In the genomic region with DNA sequence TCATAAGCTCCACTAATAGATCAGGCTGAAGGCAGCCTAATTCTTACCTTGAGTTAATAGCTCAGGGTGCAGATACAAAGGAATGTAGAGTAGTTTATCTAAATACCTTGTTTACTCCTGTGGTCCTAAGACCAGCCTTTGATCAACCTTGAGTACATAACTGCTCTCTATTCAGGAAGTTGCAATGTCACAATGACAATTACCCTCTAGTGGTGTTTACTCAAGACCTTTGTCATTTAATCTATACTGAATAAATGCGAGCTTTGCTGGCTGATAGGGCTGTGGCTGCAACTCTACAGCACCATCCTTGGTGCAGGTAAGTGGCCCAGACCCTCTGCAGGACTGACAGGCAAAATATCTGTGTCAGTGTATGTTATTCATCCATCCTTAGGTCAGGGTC, we compare ENCODE assay signal across 17 cellular contexts.
DNase-seq lines count a peak whose midpoint lies in the region; FAIRE-seq and TF ChIP-seq lines count a peak whose summit lies in the region.
"Had no signal": no experiment of that assay in that cellular context is flagged by ENCODE, and none has a peak within 500 bp of the region (broad histone marks: within the 10 kb centered on the region; RNA-seq: fewer than 3 reads in every experiment).

No MANE protein-coding gene starts in this region.

- no peak overlapping the region for H3K9ac ChIP-seq in H1 (replicated peaks in 1 of 4; ENCODE audit: extremely low read depth in 1 of 4, low read depth in 3 of 4, low read length in 3 of 4)
- H3K9ac ChIP-seq: BLaER1 treated with 17β-estradiol and CSF1 and Interleukin-3, amounts not matched to agents 10 nM and 100 nM; GM23248 had no signal

- H4K20me1 ChIP-seq in H1 (replicated peaks in 1 of 2; ENCODE audit: control insufficient read depth in 1 of 2, insufficient read depth in 2 of 2, low read length in 2 of 2): no peaks in the 10 kb centered on the region
- H4K20me1 ChIP-seq: BLaER1 treated with 17β-estradiol and CSF1 and Interleukin-3, amounts not matched to agents 10 nM and 100 nM had no signal

- H3K4me3 ChIP-seq in H1 (ENCODE audit: extremely low read depth in 1 of 4, insufficient read depth in 2 of 4, low read depth in 3 of 4, low read length in 4 of 4): no peak overlapping the region
- H3K4me3 ChIP-seq: BLaER1 treated with 17β-estradiol and CSF1 and Interleukin-3, amounts not matched to agents 10 nM and 100 nM; GM23248 had no signal

- H2BK15ac ChIP-seq in H1 (ENCODE audit: low read length): no peak overlapping the region

- no peak overlapping the region for H3K27ac ChIP-seq in H1 (ENCODE audit: low read depth, low read length)
- H3K27ac ChIP-seq: BLaER1 treated with 17β-estradiol and CSF1 and Interleukin-3, amounts not matched to agents 10 nM and 100 nM; GM23248 had no signal

- no peak overlapping the region for H2BK5ac ChIP-seq in H1 (ENCODE audit: low read depth, low read length)

- H2AK5ac ChIP-seq in H1 (ENCODE audit: low read depth, low read length): no peak overlapping the region

- TF ChIP-seq RAD21 in H1 (IDR thresholded peaks at IDR 0.05 in 1 of 2, conservative IDR thresholded peaks at IDR 0.05 in 1 of 2; ENCODE audit: low read depth in 2 of 2, low read length in 2 of 2): no peak

- H4K91ac ChIP-seq in H1 (replicated peaks; ENCODE audit: insufficient read length, low read length): no peak overlapping the region

- H2BK12ac ChIP-seq in H1 (ENCODE audit: low read depth, low read length): no peak overlapping the region

- H4K5ac ChIP-seq in H1 (ENCODE audit: insufficient read length, low read depth, low read length): no peak overlapping the region

- no peaks in the 10 kb centered on the region for H3K4me1 ChIP-seq in H1 (replicated peaks in 1 of 4; ENCODE audit: control insufficient read depth in 3 of 4, insufficient read depth in 4 of 4, low read length in 3 of 4)
- H3K4me1 ChIP-seq: BLaER1 treated with 17β-estradiol and CSF1 and Interleukin-3, amounts not matched to agents 10 nM and 100 nM had no signal

- TF ChIP-seq POLR2A in H1 (IDR thresholded peaks at IDR 0.05; ENCODE audit: control extremely low read depth in 1 of 2, low read depth in 2 of 2, low read length in 2 of 2): no peak

- peaks cover 4% of the 10 kb centered on the region in 2 experiments; a peak in 1 of 4 replicates for H3K9me3 ChIP-seq in H1 (ENCODE audit: insufficient read depth in 2 of 2, low read depth in 1 of 2, low read length in 1 of 2)

- no peaks in the 10 kb centered on the region for H3K27me3 ChIP-seq in H1 (replicated peaks in 1 of 4; ENCODE audit: control insufficient read depth in 3 of 4, extremely low read depth in 1 of 4, insufficient read depth in 3 of 4, low read length in 3 of 4)
- H3K27me3 ChIP-seq: BLaER1 treated with 17β-estradiol and CSF1 and Interleukin-3, amounts not matched to agents 10 nM and 100 nM had no signal

- no peak for FAIRE-seq in H1 (lab: Jason Lieb, UNC)
- FAIRE-seq: GM12892, GM18507 had no signal

- 91% methylated on average over 1 of the region's 1 CpG; no CpG with 5 or more reads in 1 of the 2 experiments for WGBS in H1 (ENCODE audit: extremely low coverage in 1 of 2, insufficient coverage in 1 of 2, insufficient read length in 1 of 2, insufficient replicate concordance in 2 of 2, low coverage in 1 of 2, low lambda C conversion rate in 2 of 2, missing lambda C conversion rate in 1 of 2), 2 experiments

- no peak for TF ChIP-seq CTCF in H1 (IDR thresholded peaks at IDR 0.05; ENCODE audit: control extremely low read depth in 1 of 3, insufficient read depth in 1 of 3, low read depth in 1 of 3, low read length in 3 of 3)

- no peak overlapping the region for H2AFZ ChIP-seq in H1 (ENCODE audit: low read length)
- H2AFZ ChIP-seq: GM23248 had no signal

- H3K18ac ChIP-seq in H1 (ENCODE audit: extremely low read depth, low read length): no peak overlapping the region

- no peak overlapping the region for H2BK120ac ChIP-seq in H1 (replicated peaks; ENCODE audit: low read depth, low read length)

- POLR2A ChIA-PET in H1 (lab: Charles Lee; ENCODE audit: partially characterized antibody): no interaction called here

- H3K36me3 ChIP-seq in H1 (ENCODE audit: control insufficient read depth in 2 of 4, insufficient read depth in 4 of 4, low read length in 3 of 4): no peaks in the 10 kb centered on the region
- H3K36me3 ChIP-seq: BLaER1 treated with 17β-estradiol and CSF1 and Interleukin-3, amounts not matched to agents 10 nM and 100 nM had no signal

- H3K56ac ChIP-seq in H1 (replicated peaks; ENCODE audit: insufficient read length, low read depth, low read length): no peak overlapping the region

- no peak overlapping the region for H3K14ac ChIP-seq in H1 (ENCODE audit: insufficient read length)

- no peak overlapping the region for H3K4ac ChIP-seq in H1 (replicated peaks; ENCODE audit: insufficient read length, low read depth, low read length)

- no peak overlapping the region for H2BK20ac ChIP-seq in H1 (ENCODE audit: low read length)

- TF ChIP-seq EP300 in H1 (IDR thresholded peaks at IDR 0.05; ENCODE audit: borderline replicate concordance in 1 of 2, low read depth in 2 of 2, low read length in 2 of 2): no peak

- no peaks in the 10 kb centered on the region for H3K23me2 ChIP-seq in H1 (ENCODE audit: low read depth, low read length)

- H4K8ac ChIP-seq in H1 (ENCODE audit: extremely low read depth, insufficient read depth, low read length): no peak overlapping the region

- CTCF ChIA-PET in H1 (lab: Charles Lee; ENCODE audit: partially characterized antibody): interaction anchor here (1.0 to 1.7 kb wide), 5 partner anchors 77 to 665 kb away, joined by 3 to 4 read pairs (median 4); no protein-coding TSS in a partner anchor

- no peaks in the 10 kb centered on the region for H3K79me2 ChIP-seq in H1 (ENCODE audit: control insufficient read depth in 1 of 2, insufficient read depth in 2 of 2, low read length in 2 of 2)

- H3K4me2 ChIP-seq in H1 (ENCODE audit: insufficient read depth in 1 of 2, low read depth in 2 of 2, low read length in 2 of 2): no peak overlapping the region
- H3K4me2 ChIP-seq: BLaER1 treated with 17β-estradiol and CSF1 and Interleukin-3, amounts not matched to agents 10 nM and 100 nM had no signal

- DNase-seq in NCI-H748 (lab: John Stamatoyannopoulos, UW; ENCODE audit: unreplicated experiment) (peak; percentile 6), NCI-H748 treated with DMSO at 0.1 percent for 48 hours (lab: John Stamatoyannopoulos, UW) (no peak), HT-29 (ENCODE audit: low spot score) (peak; percentile 28), H1 (ENCODE audit: low read depth in 1 of 2, low spot score in 2 of 2) (peak in 1 of 2 experiments; percentile 10), SW480 (ENCODE audit: low spot score) (no peak), kidney glomerular epithelial cell (lab: John Stamatoyannopoulos, UW) (no peak), anterior cingulate cortex (lab: John Stamatoyannopoulos, UW) (no peak)
- DNase-seq: Calu3; CD8-positive, alpha-beta T cell; DMS 273 treated with DMSO at 0.1 percent for 48 hours; DMS79; GDM1; GM23248; H9 had no signal

- no peak overlapping the region for H3K23ac ChIP-seq in H1 (ENCODE audit: insufficient read length)

- no peaks in the 10 kb centered on the region for H3K79me1 ChIP-seq in H1 (ENCODE audit: low read depth, low read length)

TF ChIP-seq in H1, 55 proteins besides CTCF, POLR2A, EP300 and RAD21:
- TF ChIP-seq NANOG (IDR thresholded peaks at IDR 0.05; ENCODE audit: insufficient read depth, low read depth, low read length, poor library complexity, severe bottlenecking) (peak; percentile 76), SP1 (IDR thresholded peaks at IDR 0.05; ENCODE audit: low read depth, low read length) (0 out of 2 replicates have a peak, but pooled peaks have one; percentile 10), KDM4A (IDR thresholded peaks at IDR 0.05; ENCODE audit: low read depth, low read length, severe bottlenecking) (no peak)

Comparison
In these comparisons a context has a peak if more than half of its experiments do, and no peak if none do; other contexts are left out.
1. DNase-seq: peak in NCI-H748 (single experiment) and HT-29 (single experiment); none in NCI-H748 treated with DMSO at 0.1 percent for 48 hours (single experiment), SW480 (single experiment), kidney glomerular epithelial cell (single experiment) and anterior cingulate cortex (0 of 58).